17 cellular contexts compared by ENCODE assay signal in the genomic region with DNA sequence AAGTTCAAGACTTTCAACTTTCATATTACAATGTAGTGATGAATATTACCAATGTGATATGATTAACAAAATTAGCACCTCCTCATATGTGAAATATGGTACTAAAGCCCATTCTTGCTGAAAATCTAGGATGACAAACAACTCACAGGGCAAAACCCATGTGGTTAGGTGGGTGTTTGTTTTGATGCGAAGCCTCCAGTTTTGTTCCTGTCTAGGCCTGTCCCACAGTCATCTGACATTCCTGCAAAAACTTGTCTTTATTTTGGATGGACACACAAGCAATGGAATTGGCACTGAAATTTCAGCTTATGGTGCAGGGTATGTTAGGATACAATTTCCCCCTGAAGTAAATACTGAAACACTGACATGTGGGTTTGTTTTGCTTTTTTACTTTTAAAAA.
A peak's percentile ranks its signal among the peaks of the same experiment; 100 is the strongest.
DNase-seq lines count a peak whose midpoint lies in the region; TF ChIP-seq lines count a peak whose summit lies in the region.
"Had no signal": no experiment of that assay in that cellular context is flagged by ENCODE, and none has a peak within 500 bp of the region (broad histone marks: within the 10 kb centered on the region; RNA-seq: fewer than 3 reads in every experiment).

No MANE protein-coding gene starts in this region.

- H3K79me2 ChIP-seq in PC-9 (ENCODE audit: low read depth), result peaks cover 85% of the 10 kb centered on the region
- H3K79me2 ChIP-seq in trophoblast cell (ENCODE audit: control insufficient read depth, insufficient read depth, low read length, poor library complexity), result no peaks in the 10 kb centered on the region

- H3K4me3 ChIP-seq in BLaER1 treated with 17β-estradiol and CSF1 and Interleukin-3, amounts not matched to agents 10 nM and 100 nM, result no peak overlapping the region
- H3K4me3 ChIP-seq in PC-9, result no peak overlapping the region
- peak overlapping the region; percentile 38 for H3K4me3 ChIP-seq in epithelial cell of esophagus (ENCODE audit: low read length)
- H3K4me3 ChIP-seq in trophoblast cell (ENCODE audit: low read depth, low read length), result no peak overlapping the region

- no peaks in the 10 kb centered on the region for H3K9me3 Mint-ChIP-seq in osteocyte (ENCODE audit: unreplicated experiment)

- H3K9ac ChIP-seq in BLaER1 treated with 17β-estradiol and CSF1 and Interleukin-3, amounts not matched to agents 10 nM and 100 nM, result no peak overlapping the region
- no peak overlapping the region for H3K9ac ChIP-seq in trophoblast cell (ENCODE audit: low read length)

- no peak overlapping the region for H3K27ac Mint-ChIP-seq in osteocyte (ENCODE audit: unreplicated experiment)
- H3K27ac Mint-ChIP-seq: B cell had no signal

- intact Hi-C loops in PC-9 (cut with micrococcal nuclease; ENCODE audit: unreplicated experiment), result loop anchor here (5.0 kb wide), 1 partner anchor 52 kb away; no protein-coding TSS in a partner anchor

- H2BK120ac ChIP-seq in trophoblast cell (ENCODE audit: insufficient read depth, low read length, poor library complexity), result no peak overlapping the region

- H2BK5ac ChIP-seq in trophoblast cell (ENCODE audit: low read depth, low read length, poor library complexity), result no peak overlapping the region

- H3K27me3 ChIP-seq in BLaER1 treated with 17β-estradiol and CSF1 and Interleukin-3, amounts not matched to agents 10 nM and 100 nM, result peaks cover 0 to 100% (median 5%) of the 10 kb centered on the region in 11 experiments; a peak in 11 of 22 replicates
- no peaks in the 10 kb centered on the region for H3K27me3 ChIP-seq in PC-9 (ENCODE audit: insufficient read depth, low read depth)
- H3K27me3 ChIP-seq in trophoblast cell (ENCODE audit: insufficient read depth, low read length), result no peaks in the 10 kb centered on the region

- no peaks in the 10 kb centered on the region for H3K36me3 ChIP-seq in BLaER1 treated with 17β-estradiol and CSF1 and Interleukin-3, amounts not matched to agents 10 nM and 100 nM
- H3K36me3 ChIP-seq in PC-9 (ENCODE audit: low read depth), result no peaks in the 10 kb centered on the region
- H3K36me3 ChIP-seq in trophoblast cell (ENCODE audit: control insufficient read depth in 1 of 2, insufficient read depth in 2 of 2, low read length in 2 of 2), result no peaks in the 10 kb centered on the region

- no peak overlapping the region for H2BK12ac ChIP-seq in trophoblast cell (ENCODE audit: low read length)

- TF ChIP-seq CTCF in PC-9 (conservative IDR thresholded peaks at IDR 0.05) (no peak), epithelial cell of esophagus (IDR thresholded peaks at IDR 0.05; ENCODE audit: insufficient read depth, low read depth, low read length, missing control alignments) (no peak), osteocyte (IDR thresholded peaks at IDR 0.05) (no peak)

- in situ Hi-C loops in ACHN (cut with HindIII; ENCODE audit: low pct_ligation_motif_present, low pct_unique_long_range_greater_than_20kb, low sequenced_read_pairs), result no loop called here

- H3K27ac ChIP-seq in BLaER1 treated with 17β-estradiol and CSF1 and Interleukin-3, amounts not matched to agents 10 nM and 100 nM, result no peak overlapping the region
- H3K27ac ChIP-seq in PC-9 (peak overlapping the region; percentile 63), trophoblast cell (ENCODE audit: low read depth, low read length) (no peak overlapping the region)

- no peak overlapping the region for H4K91ac ChIP-seq in trophoblast cell (ENCODE audit: low read depth, low read length)

- POLR2A ChIA-PET in PC-9 (lab: Charles Lee; ENCODE audit: unreplicated experiment), result no interaction called here

- H3K4me3 Mint-ChIP-seq in osteocyte (ENCODE audit: unreplicated experiment), result no peak overlapping the region
- H3K4me3 Mint-ChIP-seq: B cell had no signal

- H2AK5ac ChIP-seq in trophoblast cell (ENCODE audit: low read length), result no peak overlapping the region

- DNase-seq in PC-9 (no peak), epithelial cell of esophagus (ENCODE audit: low read depth) (peak; percentile 95), trophoblast cell (no peak), COLO829 (ENCODE audit: low spot score) (no peak), ACHN (no peak), osteocyte (ENCODE audit: extremely low spot score, unreplicated experiment) (no peak)
- DNase-seq in stimulated activated CD8-positive, alpha-beta memory T cell treated with anti-CD3 and anti-CD28 coated beads, Interleukin-4, amount 100 ng/mL, for 48 hours, result no peak
- DNase-seq: EL; H7; Karpas-422; NCI-H1436; NCI-H2029 treated with DMSO at 0.1 percent for 48 hours; NCI-H524 treated with DMSO at 0.1 percent for 48 hours; NK-92 treated with Interleukin-12 subunit alpha and Interleukin-12 subunit beta, amount 100 ng/mL, for 24 hours; SHP77 had no signal

- H3K79me1 ChIP-seq in trophoblast cell (ENCODE audit: low read length), result no peaks in the 10 kb centered on the region

- no peak overlapping the region for H2AFZ ChIP-seq in PC-9
- no peak overlapping the region for H2AFZ ChIP-seq in trophoblast cell (ENCODE audit: insufficient read depth, low read length, poor library complexity)

- H3K9me3 ChIP-seq in BLaER1 treated with 17β-estradiol and CSF1 and Interleukin-3, amounts not matched to agents 10 nM and 100 nM (replicated peaks in 1 of 11), result no peaks in the 10 kb centered on the region
- H3K9me3 ChIP-seq in PC-9 (ENCODE audit: insufficient read depth, low read depth), result no peaks in the 10 kb centered on the region
- H3K9me3 ChIP-seq in trophoblast cell (ENCODE audit: insufficient read depth, low read depth, low read length), result no peaks in the 10 kb centered on the region

- H3K4me1 Mint-ChIP-seq in osteocyte (ENCODE audit: unreplicated experiment), result peaks cover 33% of the 10 kb centered on the region

- peaks cover 37% of the 10 kb centered on the region for H3F3A ChIP-seq in PC-9 (ENCODE audit: insufficient read depth, low read depth)

- no TSS peak for BruUV-seq in PC-9 (replicated peaks; lab: Mats Ljungman, UMichigan)

- no peak overlapping the region for H3K18ac ChIP-seq in trophoblast cell (ENCODE audit: low read length)

- CTCF ChIA-PET in PC-9 (lab: Charles Lee), result no interaction called here

- no CpG with 5 or more reads among the region's 1 CpG for WGBS in trophoblast cell (ENCODE audit: extremely low coverage, insufficient coverage, insufficient read length)

- peaks cover 93 to 100% (median 98%) of the 10 kb centered on the region in 11 experiments; a peak in 21 of 22 replicates for H4K20me1 ChIP-seq in BLaER1 treated with 17β-estradiol and CSF1 and Interleukin-3, amounts not matched to agents 10 nM and 100 nM
- no peaks in the 10 kb centered on the region for H4K20me1 ChIP-seq in PC-9 (ENCODE audit: insufficient read depth)

- no peaks in the 10 kb centered on the region for H3K9me2 ChIP-seq in PC-9 (ENCODE audit: insufficient read depth)

- peak overlapping the region; percentile 32 for H3K23ac ChIP-seq in trophoblast cell (ENCODE audit: low read length)

- H3K4me1 ChIP-seq in BLaER1 treated with 17β-estradiol and CSF1 and Interleukin-3, amounts not matched to agents 10 nM and 100 nM, result peaks cover 26 to 86% (median 66%) of the 10 kb centered on the region in 10 experiments
- H3K4me1 ChIP-seq in PC-9 (replicated peaks; ENCODE audit: insufficient read depth) (peaks cover 64% of the 10 kb centered on the region), trophoblast cell (ENCODE audit: control insufficient read depth in 1 of 2, insufficient read depth in 2 of 2, low read length in 2 of 2) (peaks cover 3 to 8% of the 10 kb centered on the region in 2 experiments)

- no peaks in the 10 kb centered on the region for H3K36me3 Mint-ChIP-seq in osteocyte (ENCODE audit: unreplicated experiment)

- peak overlapping the region in 7 of 11 experiments; percentile 9 to 97 (median 77); a peak in 9 of 22 replicates for H3K4me2 ChIP-seq in BLaER1 treated with 17β-estradiol and CSF1 and Interleukin-3, amounts not matched to agents 10 nM and 100 nM
- H3K4me2 ChIP-seq in PC-9, result peak overlapping the region; percentile 50
- no peak overlapping the region for H3K4me2 ChIP-seq in trophoblast cell (ENCODE audit: low read length)

- peak overlapping the region; percentile 58 for H3K4ac ChIP-seq in trophoblast cell (ENCODE audit: low read depth, low read length)

- no peak overlapping the region for H3K14ac ChIP-seq in trophoblast cell (ENCODE audit: low read length)

- no peak overlapping the region for H4K12ac ChIP-seq in trophoblast cell (ENCODE audit: low read depth, low read length)

- H4K8ac ChIP-seq in trophoblast cell (ENCODE audit: low read depth, low read length), result no peak overlapping the region

- no peaks in the 10 kb centered on the region for H3K27me3 Mint-ChIP-seq in osteocyte (ENCODE audit: unreplicated experiment)
- H3K27me3 Mint-ChIP-seq: B cell had no signal
